8 cellular contexts compared by ENCODE assay signal in genomic region chr19:46717716-46718143, GRCh38. TPM values are rescaled to one million over a fixed set of nuclear protein-coding genes. Genes with fewer than 3 reads are reported as not detected.
DNase-seq lines count a peak whose midpoint lies in the region; ATAC-seq and TF ChIP-seq lines count a peak whose summit lies in the region.

No MANE protein-coding gene starts in this region.

- H3K27me3 ChIP-seq in A673 (replicated peaks; ENCODE audit: insufficient read depth, low read depth, low read length, poor library complexity), result no peaks in the 10 kb centered on the region
- no peaks in the 10 kb centered on the region for H3K27me3 ChIP-seq in ascending aorta
- H3K27me3 ChIP-seq in lower lobe of right lung (ENCODE audit: low read depth), result no peaks in the 10 kb centered on the region
- no peaks in the 10 kb centered on the region for H3K27me3 ChIP-seq in uterus

- TF ChIP-seq POLR2A in uterus (IDR thresholded peaks at IDR 0.05), result no peak

- H3K4me1 ChIP-seq in A673 (ENCODE audit: insufficient read depth, low read length, poor library complexity, severe bottlenecking), result peaks cover 20% of the 10 kb centered on the region
- H3K4me1 ChIP-seq in ascending aorta, result peaks cover 5 to 18% of the 10 kb centered on the region in 2 donors
- peaks cover 50% of the 10 kb centered on the region for H3K4me1 ChIP-seq in lower lobe of right lung
- H3K4me1 ChIP-seq in uterus, result peaks cover 8 to 9% of the 10 kb centered on the region in 2 donors

- ATAC-seq in HG03280 (IDR thresholded peaks at IDR 0.05; ENCODE audit: unreplicated experiment) (peak; percentile 2), lower lobe of right lung (no peak), HG02571 (IDR thresholded peaks at IDR 0.05; ENCODE audit: unreplicated experiment) (no peak), HG03196 (IDR thresholded peaks at IDR 0.05; ENCODE audit: unreplicated experiment) (no peak)

- intact Hi-C loops in A673 (cut with micrococcal nuclease; ENCODE audit: unreplicated experiment) (no loop called here), ascending aorta (cut with DNase I) (no loop called here), lower lobe of right lung (cut with DNase I) (no loop called here), uterus (cut with DNase I; ENCODE audit: low total_unique reads) (no loop called here)

- BruUV-seq in A673 (replicated peaks; lab: Mats Ljungman, UMichigan), result no TSS peak

- CTCF ChIA-PET in A673 (lab: Charles Lee), result no interaction called here

- no peak for TF ChIP-seq CTCF in A673 (conservative IDR thresholded peaks at IDR 0.05; ENCODE audit: low read depth, low read length)
- no peak for TF ChIP-seq CTCF in ascending aorta (IDR thresholded peaks at IDR 0.05)
- TF ChIP-seq CTCF in lower lobe of right lung (IDR thresholded peaks at IDR 0.05), result no peak
- TF ChIP-seq CTCF in uterus (IDR thresholded peaks at IDR 0.05), result no peak

- H3K36me3 ChIP-seq in A673 (ENCODE audit: insufficient read depth, low read length, poor library complexity, severe bottlenecking) (peaks cover 22% of the 10 kb centered on the region), ascending aorta (peaks cover 26 to 29% of the 10 kb centered on the region in 2 donors), lower lobe of right lung (peaks cover 31% of the 10 kb centered on the region), uterus (no peaks in the 10 kb centered on the region)

- H3K4me3 ChIP-seq in A673 (ENCODE audit: low read depth, low read length, poor library complexity, severe bottlenecking) (peak overlapping the region; percentile 73), ascending aorta (peak overlapping the region; percentile 73 to 82), lower lobe of right lung (peak overlapping the region; percentile 69), uterus (peak overlapping the region; percentile 68 to 91)

- no peaks in the 10 kb centered on the region for H3K9me3 ChIP-seq in A673 (ENCODE audit: low read depth, low read length, poor library complexity, severe bottlenecking)
- H3K9me3 ChIP-seq in ascending aorta, result no peaks in the 10 kb centered on the region
- H3K9me3 ChIP-seq in lower lobe of right lung, result no peaks in the 10 kb centered on the region
- H3K9me3 ChIP-seq in uterus, result no peaks in the 10 kb centered on the region

- DNase-seq in A673 (ENCODE audit: low spot score) (no peak), ascending aorta (ENCODE audit: low spot score in 2 of 2) (no peak), lower lobe of right lung (no peak), uterus (no peak), foreskin melanocyte (no peak)

- POLR2A ChIA-PET in A673 (lab: Charles Lee; ENCODE audit: low non-redundant PET), result no interaction called here

- H3K27ac ChIP-seq in A673 (ENCODE audit: low read depth, low read length, poor library complexity, severe bottlenecking) (no peak overlapping the region), ascending aorta (peak overlapping the region; percentile 87 to 89), lower lobe of right lung (peak overlapping the region; percentile 89), uterus (peak overlapping the region; percentile 90 to 92)

RNA-seq across cellular contexts. Expression of gene PRKD2, which starts 0.8 kb away (rescaled TPM):
- total RNA-seq in A673 (2021) (45.1 and 60.3 TPM in 2 replicates), ascending aorta (101 TPM), lower lobe of right lung (45.0 TPM), uterus (10 to 100 TPM; 30.8 to 85.7 (median 41.7) TPM)

RNA-seq across cellular contexts. Expression of gene FKRP, which starts 28.1 kb away (rescaled TPM):
- 23.6 and 26.1 TPM in 2 replicates for total RNA-seq in A673 (2021)
- 11.8 TPM for total RNA-seq in ascending aorta
- total RNA-seq in lower lobe of right lung, result 13.2 TPM
- 100 to 1,000 TPM in 1 of 4 donors, 10 to 100 TPM in 2, 1 to 10 TPM in 1; 7.4 to 154 (median 22.1) TPM for total RNA-seq in uterus

RNA-seq across cellular contexts. Expression of gene STRN4, which starts 28.5 kb away (rescaled TPM):
- total RNA-seq in A673 (2021) (134 and 157 TPM in 2 replicates), ascending aorta (151 TPM), lower lobe of right lung (69.1 TPM), uterus (100 to 1,000 TPM in 1 of 4 donors, 10 to 100 TPM in 3; 55.1 to 109 (median 81.8) TPM)

RNA-seq across cellular contexts. Expression of gene DACT3, which starts 56.7 kb away (rescaled TPM):
- total RNA-seq in A673 (2021) (0.32 and 1.1 TPM in 2 replicates), ascending aorta (104 TPM), lower lobe of right lung (4.9 TPM), uterus (10 to 100 TPM in 3 of 4 donors, under 1 TPM in 1; 0.29 to 90.1 (median 30.3) TPM)
